ENCODE assay signal across 17 cellular contexts in the genomic region with DNA sequence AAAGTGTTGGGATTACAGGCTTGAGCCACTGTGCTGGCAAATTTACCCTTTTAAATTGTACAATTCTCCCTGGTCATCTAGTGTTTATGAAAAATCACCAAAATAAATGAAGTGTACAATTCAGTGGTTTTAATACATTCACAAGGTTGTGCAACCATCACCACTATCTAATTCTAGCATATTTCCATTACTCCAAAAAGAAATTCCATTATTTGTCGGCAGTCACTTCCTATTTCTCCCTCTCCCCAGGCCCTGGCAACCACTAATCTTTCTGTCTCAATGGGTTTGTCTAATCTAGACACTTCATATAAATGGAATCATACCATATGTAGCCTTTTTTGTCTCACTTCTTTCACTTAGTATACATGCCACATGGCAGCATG.
"Had no signal": no experiment of that assay in that cellular context is flagged by ENCODE, and none has a peak within 500 bp of the region (broad histone marks: within the 10 kb centered on the region; RNA-seq: fewer than 3 reads in every experiment).

No MANE protein-coding gene starts in this region.

- H3K4me1 ChIP-seq: stomach, testis, upper lobe of right lung had no signal

- H3K27ac ChIP-seq: neutrophil, stomach, testis, upper lobe of right lung had no signal

- DNase-seq: activated CD4-positive, alpha-beta memory T cell treated with anti-CD3 and anti-CD28 coated beads for 36 hours; activated CD4-positive, CD25-positive, alpha-beta regulatory T cell treated with anti-CD3 and anti-CD28 coated beads, Interleukin-2, amount 50 U/mL, for 72 hours; activated naive CD4-positive, alpha-beta T cell treated with anti-CD3 and anti-CD28 coated beads, Interleukin-2, amount 10 ng/mL, durations not matched to agents 7 days and 5 days; activated T-cell treated with anti-CD3 and anti-CD28 coated beads, Interleukin-2, amount 50 U/mL, for 1 hour; caudate nucleus; effector memory CD4-positive, alpha-beta T cell; hippocampal formation; left ventricle myocardium superior; mucosa of descending colon; naive thymus-derived CD4-positive, alpha-beta T cell; stimulated activated CD4-positive, alpha-beta T cell treated with anti-CD3 and anti-CD28 coated beads, Interleukin-12 subunit alpha, Interleukin-12 subunit beta, amount 100 ng/mL, for 4 hours; stimulated activated CD4-positive, alpha-beta T cell treated with anti-CD3 and anti-CD28 coated beads, Interleukin-2, amount 100 ng/mL, for 24 hours; stomach; T-helper 9 cell; testis; upper lobe of right lung had no signal

- H3K27me3 ChIP-seq: neutrophil, stomach, testis, upper lobe of right lung had no signal

- H3K9me3 ChIP-seq: mucosa of descending colon, neutrophil, testis, upper lobe of right lung had no signal

- H3K4me3 ChIP-seq: mucosa of descending colon, stomach, testis, upper lobe of right lung had no signal

- H3K36me3 ChIP-seq: neutrophil, stomach, upper lobe of right lung had no signal

- ATAC-seq: left ventricle myocardium superior; mucosa of descending colon; naive thymus-derived CD4-positive, alpha-beta T cell; upper lobe of right lung had no signal
